ENCODE assay signal across 27 cellular contexts in genomic region chr2:163475815-163476214, GRCh38.
"Had no signal": no experiment of that assay in that cellular context is flagged by ENCODE, and none has a peak within 500 bp of the region (broad histone marks: within the 10 kb centered on the region; RNA-seq: fewer than 3 reads in every experiment).

No MANE protein-coding gene starts in this region.

- H3K27ac ChIP-seq: brain microvascular endothelial cell, coronary artery, dorsolateral prefrontal cortex, esophagus muscularis mucosa, gastroesophageal sphincter, heart right ventricle had no signal

- H3K4me1 Mint-ChIP-seq: activated T-helper 17 cell treated with anti-CD3 and anti-CD28 coated beads, Interleukin-2, amount 50 U/mL, for 72 hours had no signal

- H3K4me1 ChIP-seq: gastroesophageal sphincter, heart right ventricle had no signal

- H3K4me3 ChIP-seq: coronary artery, dorsolateral prefrontal cortex, esophagus muscularis mucosa, gastroesophageal sphincter, heart right ventricle had no signal

- H3K9me3 ChIP-seq: esophagus muscularis mucosa had no signal

- H3K4me3 Mint-ChIP-seq: activated CD8-positive, alpha-beta T cell treated with anti-CD3 and anti-CD28 coated beads for 36 hours; activated naive CD8-positive, alpha-beta T cell; activated T-cell treated with anti-CD3 and anti-CD28 coated beads, Interleukin-2, amount 50 U/mL, for 4 hours; activated T-helper 17 cell treated with anti-CD3 and anti-CD28 coated beads, Interleukin-2, amount 50 U/mL, for 72 hours; dendritic cell treated with granulocyte-macrophage colony-stimulating factor and Interleukin-4, amounts not matched to agents 40 ng/mL and 50 ng/mL, for 4 days had no signal

- ATAC-seq: activated CD4-positive, CD25-positive, alpha-beta regulatory T cell treated with anti-CD3 and anti-CD28 coated beads, Interleukin-2, amount 50 U/mL, for 24 hours; activated CD8-positive, alpha-beta T cell treated with anti-CD3 and anti-CD28 coated beads for 36 hours; activated T-cell treated with anti-CD3 and anti-CD28 coated beads, Interleukin-2, amount 50 U/mL, for 4 hours; activated T-helper 17 cell treated with anti-CD3 and anti-CD28 coated beads, Interleukin-2, amount 50 U/mL, for 72 hours; gastroesophageal sphincter; heart right ventricle had no signal

- H3K27ac Mint-ChIP-seq: activated CD8-positive, alpha-beta T cell treated with anti-CD3 and anti-CD28 coated beads for 36 hours; activated naive CD8-positive, alpha-beta T cell; activated T-helper 17 cell treated with anti-CD3 and anti-CD28 coated beads, Interleukin-2, amount 50 U/mL, for 72 hours; dendritic cell treated with granulocyte-macrophage colony-stimulating factor and Interleukin-4, amounts not matched to agents 40 ng/mL and 50 ng/mL, for 4 days had no signal

- H3K36me3 Mint-ChIP-seq: activated naive CD8-positive, alpha-beta T cell had no signal

- DNase-seq: activated CD4-positive, alpha-beta T cell treated with anti-CD3 and anti-CD28 coated beads for 48 hours; activated CD4-positive, alpha-beta T cell treated with anti-CD3 and anti-CD28 coated beads, Interleukin-2, amount 50 U/mL, for 1 hour; activated CD4-positive, alpha-beta T cell treated with anti-CD3 and anti-CD28 coated beads, Interleukin-2, amount 50 U/mL, for 48 hours; activated CD8-positive, alpha-beta memory T cell treated with anti-CD3 and anti-CD28 coated beads for 24 hours; activated CD8-positive, alpha-beta T cell treated with anti-CD3 and anti-CD28 coated beads for 36 hours; activated effector memory CD4-positive, alpha-beta T cell treated with Interleukin-2 at 50 U/mL for 16 hours; activated gamma-delta T cell treated with Interleukin-2 at 50 U/mL for 16 hours; activated naive CD4-positive, alpha-beta T cell treated with anti-CD3 and anti-CD28 coated beads, Interleukin-2, amount 50 U/mL, for 16 hours; activated naive CD4-positive, alpha-beta T cell treated with Interleukin-2 at 50 U/mL for 16 hours; activated T-cell treated with anti-CD3 and anti-CD28 coated beads, Interleukin-2, amount 50 U/mL, for 4 hours; amniotic stem cell; anterior cingulate cortex; brain microvascular endothelial cell; caudate nucleus; dorsolateral prefrontal cortex; effector memory CD4-positive, alpha-beta T cell; erythroblast; foreskin melanocyte; heart right ventricle; T-helper 2 cell had no signal

- H3K27me3 Mint-ChIP-seq: activated CD8-positive, alpha-beta T cell treated with anti-CD3 and anti-CD28 coated beads for 36 hours; activated naive CD8-positive, alpha-beta T cell; activated T-helper 17 cell treated with anti-CD3 and anti-CD28 coated beads, Interleukin-2, amount 50 U/mL, for 72 hours; dendritic cell treated with granulocyte-macrophage colony-stimulating factor and Interleukin-4, amounts not matched to agents 40 ng/mL and 50 ng/mL, for 4 days had no signal

- H3K27me3 ChIP-seq: brain microvascular endothelial cell, dorsolateral prefrontal cortex, esophagus muscularis mucosa, gastroesophageal sphincter, heart right ventricle had no signal

- H3K36me3 ChIP-seq: brain microvascular endothelial cell, esophagus muscularis mucosa, gastroesophageal sphincter, heart right ventricle had no signal
